ENCODE assay signal across 20 cellular contexts in the genomic region with DNA sequence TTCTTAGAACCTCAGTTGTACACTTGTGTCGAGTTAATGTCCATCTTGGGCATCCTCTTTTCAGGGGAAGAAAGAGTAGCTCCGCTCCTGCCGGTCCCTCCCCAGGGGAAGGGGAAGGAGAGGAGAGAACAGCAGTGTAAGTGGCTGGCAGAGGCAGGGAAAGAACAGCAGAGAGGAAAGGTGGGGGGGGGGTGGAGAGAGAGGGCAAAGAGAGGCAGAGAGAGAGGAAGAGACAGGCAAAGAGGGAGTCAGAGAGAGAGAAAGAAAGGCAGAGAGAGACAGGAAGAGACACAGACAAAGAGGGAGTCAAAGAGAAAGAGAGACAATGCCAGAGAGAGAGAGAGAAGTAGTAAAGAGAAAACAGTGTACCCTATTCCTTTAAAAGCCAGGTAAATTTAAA. TPM values are rescaled to one million over a fixed set of nuclear protein-coding genes. Genes with fewer than 3 reads are reported as not detected.
DNase-seq lines count a peak whose midpoint lies in the region; ATAC-seq and TF ChIP-seq lines count a peak whose summit lies in the region.
"Had no signal": no experiment of that assay in that cellular context is flagged by ENCODE, and none has a peak within 500 bp of the region (broad histone marks: within the 10 kb centered on the region; RNA-seq: fewer than 3 reads in every experiment).

No MANE protein-coding gene starts in this region.

- in situ Hi-C loops in Panc1 (cut with HindIII; ENCODE audit: low pct_unique_long_range_greater_than_20kb, low sequenced_read_pairs), result no loop called here

- BruUV-seq in Panc1 (replicated peaks; lab: Mats Ljungman, UMichigan), result no TSS peak

- H2AK5ac ChIP-seq in trophoblast cell (ENCODE audit: low read length), result no peak overlapping the region

- peak overlapping the region; percentile 16; the same call in 1 of the 2 replicates for H3K4me3 ChIP-seq in H7 (ENCODE audit: insufficient read depth, low read depth, low read length)
- no peak overlapping the region for H3K4me3 ChIP-seq in Panc1 (ENCODE audit: low read depth in 2 of 2, low read length in 2 of 2)
- no peak overlapping the region for H3K4me3 ChIP-seq in trophoblast cell (ENCODE audit: low read depth, low read length)
- H3K4me3 ChIP-seq: GM12878, Peyer's patch, SJCRH30 had no signal

- DNase-seq in H7, result no peak
- DNase-seq in Panc1 (ENCODE audit: low read depth, low spot score), result no peak
- peak; percentile 12 for DNase-seq in endothelial cell (ENCODE audit: low spot score)
- no peak for DNase-seq in trophoblast cell
- no peak for DNase-seq in caudate nucleus (lab: John Stamatoyannopoulos, UW)
- DNase-seq in NCI-H748 treated with DMSO at 0.1 percent for 48 hours (lab: John Stamatoyannopoulos, UW), result no peak
- DNase-seq: BE2C; NCI-H1105; NCI-H146; NCI-H2029; NCI-H2227 treated with DMSO at 0.1 percent for 48 hours; NCI-H510A; NCI-H774; NK-92 treated with Interleukin-12 subunit alpha and Interleukin-12 subunit beta, amount 100 ng/mL, for 24 hours; Peyer's patch; SJCRH30 had no signal

- no peaks in the 10 kb centered on the region for H3K36me3 ChIP-seq in H7 (replicated peaks; ENCODE audit: control insufficient read depth, insufficient read depth, low read length)
- no peaks in the 10 kb centered on the region for H3K36me3 ChIP-seq in Panc1 (ENCODE audit: control insufficient read depth, insufficient read depth, low read length)
- peaks cover 0 to 1% of the 10 kb centered on the region in 2 experiments for H3K36me3 ChIP-seq in trophoblast cell (ENCODE audit: control insufficient read depth in 1 of 2, insufficient read depth in 2 of 2, low read length in 2 of 2)
- H3K36me3 ChIP-seq: BE2C, Peyer's patch, SJCRH30 had no signal

- H3K27me3 Mint-ChIP-seq in endothelial cell (ENCODE audit: unreplicated experiment), result peaks cover 5% of the 10 kb centered on the region

- H3K14ac ChIP-seq in trophoblast cell (ENCODE audit: low read length), result no peak overlapping the region

- no peak overlapping the region for H3K4me2 ChIP-seq in trophoblast cell (ENCODE audit: low read length)
- H3K4me2 ChIP-seq: KMS-11 had no signal

- peaks cover 10% of the 10 kb centered on the region for H3K36me3 Mint-ChIP-seq in endothelial cell (ENCODE audit: low read depth, unreplicated experiment)

- peaks cover 7% of the 10 kb centered on the region for H3K9me3 Mint-ChIP-seq in endothelial cell (ENCODE audit: unreplicated experiment)

- H3K4me3 Mint-ChIP-seq in endothelial cell (ENCODE audit: unreplicated experiment), result no peak overlapping the region

- H3K79me1 ChIP-seq in trophoblast cell (ENCODE audit: low read length), result peaks cover 3% of the 10 kb centered on the region

- H3K4me1 Mint-ChIP-seq in endothelial cell (ENCODE audit: unreplicated experiment), result peaks cover 15% of the 10 kb centered on the region

- intact Hi-C loops in Panc1 (cut with micrococcal nuclease; ENCODE audit: unreplicated experiment), result no loop called here

- H3K27ac ChIP-seq in Panc1 (ENCODE audit: low read length), result no peak overlapping the region
- H3K27ac ChIP-seq in trophoblast cell (ENCODE audit: low read depth, low read length), result no peak overlapping the region
- H3K27ac ChIP-seq in caudate nucleus (ENCODE audit: low read depth, low read length), result no peak overlapping the region
- H3K27ac ChIP-seq: KMS-11, Peyer's patch, SJCRH30 had no signal

- H4K91ac ChIP-seq in trophoblast cell (ENCODE audit: low read depth, low read length), result peak overlapping the region; percentile 24

- no peak overlapping the region for H3K4ac ChIP-seq in trophoblast cell (ENCODE audit: low read depth, low read length)

- H4K8ac ChIP-seq in trophoblast cell (ENCODE audit: low read depth, low read length), result no peak overlapping the region

- H3K9ac ChIP-seq in trophoblast cell (ENCODE audit: low read length), result no peak overlapping the region
- H3K9ac ChIP-seq: KMS-11 had no signal

- CTCF ChIA-PET in Panc1 (lab: Charles Lee), result no interaction called here

- H3K27me3 ChIP-seq in H7 (ENCODE audit: control insufficient read depth, insufficient read depth, low read length) (no peaks in the 10 kb centered on the region), Panc1 (ENCODE audit: control insufficient read depth, insufficient read depth, low read length) (no peaks in the 10 kb centered on the region; the same call in 1 of the 2 replicates), trophoblast cell (ENCODE audit: insufficient read depth, low read length) (no peaks in the 10 kb centered on the region)
- H3K27me3 ChIP-seq: BE2C, Peyer's patch, SJCRH30 had no signal

- H3K27ac Mint-ChIP-seq in endothelial cell (ENCODE audit: unreplicated experiment), result peak overlapping the region; percentile 75

- H3K4me1 ChIP-seq in Panc1 (ENCODE audit: control insufficient read depth, insufficient read depth, low read length), result no peaks in the 10 kb centered on the region
- H3K4me1 ChIP-seq in trophoblast cell (ENCODE audit: control insufficient read depth in 1 of 2, insufficient read depth in 2 of 2, low read length in 2 of 2), result peaks cover 2% of the 10 kb centered on the region in 2 experiments
- H3K4me1 ChIP-seq: BE2C, Peyer's patch, SJCRH30 had no signal

- H2BK5ac ChIP-seq in trophoblast cell (ENCODE audit: low read depth, low read length, poor library complexity), result no peak overlapping the region

- H2AFZ ChIP-seq in trophoblast cell (ENCODE audit: insufficient read depth, low read length, poor library complexity), result no peak overlapping the region

- H2BK120ac ChIP-seq in trophoblast cell (ENCODE audit: insufficient read depth, low read length, poor library complexity), result no peak overlapping the region

- peak overlapping the region; percentile 71 for H2BK12ac ChIP-seq in trophoblast cell (ENCODE audit: low read length)

- no peak for TF ChIP-seq CTCF in Panc1 (IDR thresholded peaks at IDR 0.05)
- no peak for TF ChIP-seq CTCF in endothelial cell (IDR thresholded peaks at IDR 0.05; ENCODE audit: unreplicated experiment)

- no peaks in the 10 kb centered on the region for H3K79me2 ChIP-seq in trophoblast cell (ENCODE audit: control insufficient read depth, insufficient read depth, low read length, poor library complexity)

- H4K12ac ChIP-seq in trophoblast cell (ENCODE audit: low read depth, low read length), result no peak overlapping the region

- H3K9me3 ChIP-seq in Panc1 (ENCODE audit: control insufficient read depth, insufficient read depth, low read depth, low read length), result peaks cover 6% of the 10 kb centered on the region; the same call in 1 of the 2 replicates
- peaks cover 1% of the 10 kb centered on the region for H3K9me3 ChIP-seq in trophoblast cell (ENCODE audit: insufficient read depth, low read depth, low read length)
- H3K9me3 ChIP-seq: BE2C, Peyer's patch, SJCRH30 had no signal

- POLR2A ChIA-PET in Panc1 (lab: Charles Lee), result interaction anchor here (0.6 kb wide), 1 partner anchor 208 kb away, joined by 5 read pairs; no protein-coding TSS in a partner anchor

- WGBS in trophoblast cell (ENCODE audit: extremely low coverage, insufficient coverage, insufficient read length), result no CpG with 5 or more reads among the region's 3 CpGs

- ATAC-seq in Panc1 (peak; percentile 51; the same call in 1 of the 2 replicates), HG02588 (IDR thresholded peaks at IDR 0.05; ENCODE audit: unreplicated experiment) (no peak)
- ATAC-seq: GM12878, HCT116 had no signal

- H3K18ac ChIP-seq in trophoblast cell (ENCODE audit: low read length), result no peak overlapping the region

- H3K23ac ChIP-seq in trophoblast cell (ENCODE audit: low read length), result no peak overlapping the region

RNA-seq across cellular contexts. Expression of a gene that starts 53.9 kb away (rescaled TPM):
- total RNA-seq in H7 (2014; rRNA removed; shearing (Covaris generic)), result 138 and 156 TPM in 2 replicates
- total RNA-seq in Panc1 (2021; ENCODE audit: unreplicated experiment), result 224 TPM
- 325 TPM for polyA plus RNA-seq in Panc1 (2012; ENCODE audit: insufficient read length)
- 51.8 TPM for total RNA-seq in endothelial cell (ENCODE audit: unreplicated experiment)
- 101 and 103 TPM in 2 replicates for polyA plus RNA-seq in trophoblast cell (2013)

RNA-seq across cellular contexts. Expression of a gene that starts 56.9 kb away (rescaled TPM):
- 18.1 and 23.9 TPM in 2 replicates for total RNA-seq in H7 (2014; rRNA removed; shearing (Covaris generic))
- total RNA-seq in Panc1 (2021; ENCODE audit: unreplicated experiment), result 85.5 TPM
- 130 TPM for polyA plus RNA-seq in Panc1 (2012; ENCODE audit: insufficient read length)
- 18.2 TPM for total RNA-seq in endothelial cell (ENCODE audit: unreplicated experiment)
- 3.4 and 4.0 TPM in 2 replicates for polyA plus RNA-seq in trophoblast cell (2013)
